Comparison of ENCODE assay signal across 8 cellular contexts in the genomic region with DNA sequence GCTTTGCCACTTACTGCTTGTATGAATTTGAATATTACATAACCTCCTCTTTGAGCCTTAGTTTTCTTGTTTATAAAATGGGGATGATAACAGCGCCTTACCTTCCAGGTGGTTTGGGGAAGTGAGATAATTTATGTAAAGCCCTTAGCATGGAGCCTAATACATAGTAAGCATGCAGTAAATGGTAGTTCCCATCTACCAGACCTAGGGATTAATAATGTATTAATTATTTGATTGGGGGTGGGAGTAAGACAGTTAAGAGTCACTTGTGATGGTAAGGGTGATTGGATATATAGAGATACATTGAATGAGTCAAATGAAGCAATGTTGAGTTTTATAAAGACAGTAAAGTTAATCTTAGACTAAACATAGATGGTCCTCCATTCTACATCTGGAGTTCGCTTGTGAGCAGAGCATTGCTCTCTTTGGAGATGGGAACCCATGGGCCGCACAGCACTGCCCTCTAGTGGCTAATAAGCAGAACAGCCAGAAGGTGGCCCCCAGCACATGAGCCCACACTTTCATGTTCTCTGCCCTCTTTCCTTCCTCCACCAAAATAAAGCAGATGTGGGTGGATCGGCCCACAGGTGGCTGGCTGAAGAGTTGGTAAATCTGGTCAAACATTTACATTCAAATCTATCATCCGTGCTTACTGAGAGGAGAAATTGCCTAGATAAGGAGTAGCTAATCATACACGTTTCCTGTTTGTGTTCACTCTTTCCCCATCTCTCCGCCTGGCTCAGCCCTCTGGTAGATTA. TPM values are rescaled to one million over a fixed set of nuclear protein-coding genes. Genes with fewer than 3 reads are reported as not detected.
DNase-seq lines count a peak whose midpoint lies in the region; ATAC-seq and TF ChIP-seq lines count a peak whose summit lies in the region.

No MANE protein-coding gene starts in this region.

- intact Hi-C loops in lower leg skin (cut with DNase I; ENCODE audit: low total_unique reads) = loop anchor here (5.0 kb wide), 1 partner anchor 58 kb away; no protein-coding TSS in a partner anchor

- DNase-seq in NCI-H345 (lab: John Stamatoyannopoulos, UW) = peak; percentile 58
- DNase-seq in activated CD4-positive, alpha-beta T cell treated with anti-CD3 and anti-CD28 coated beads for 24 hours (ENCODE audit: low read depth in 2 of 2) = peak; percentile 41 to 58
- DNase-seq in choroid plexus epithelial cell (ENCODE audit: low read depth) = peak; percentile 82
- peak; percentile 68 to 94 for DNase-seq in lower leg skin (ENCODE audit: low spot score in 2 of 2)
- DNase-seq in stimulated activated CD8-positive, alpha-beta memory T cell treated with anti-CD3 and anti-CD28 coated beads, Interleukin-15, amount 100 ng/mL, for 24 hours (ENCODE audit: low read depth) = peak; percentile 41

- H3K4me3 ChIP-seq in GM12875 (ENCODE audit: low read depth, low read length) (no peak overlapping the region), choroid plexus epithelial cell (ENCODE audit: low read depth, low read length) (no peak overlapping the region), lower leg skin (ENCODE audit: low read depth, poor library complexity, severe bottlenecking) (no peak overlapping the region)

- no peak for TF ChIP-seq POLR2A in lower leg skin (IDR thresholded peaks at IDR 0.05)

- H3K27ac ChIP-seq in 22Rv1 = no peak overlapping the region

- ATAC-seq in HG03095 (IDR thresholded peaks at IDR 0.05; ENCODE audit: unreplicated experiment) = peak; percentile 81

- TF ChIP-seq CTCF in 22Rv1 (IDR thresholded peaks at IDR 0.05) = peak; percentile 100
- peak; percentile 91 for TF ChIP-seq CTCF in GM12875 (IDR thresholded peaks at IDR 0.05; ENCODE audit: borderline replicate concordance, insufficient read depth, low read depth, low read length)
- TF ChIP-seq CTCF in choroid plexus epithelial cell (conservative IDR thresholded peaks at IDR 0.05; ENCODE audit: low read depth, low read length) = peak; percentile 99
- TF ChIP-seq CTCF in lower leg skin (IDR thresholded peaks at IDR 0.05) = peak in 1 of 3 donors; percentile 90

- WGBS in lower leg skin, 2 donors = 43 to 45% methylated on average over 7 of the region's 7 CpGs

RNA-seq across cellular contexts. Expression of a gene that starts 26.5 kb away (rescaled TPM):
- total RNA-seq in lower leg skin = 10 to 100 TPM; 14.6 to 34.2 (median 25.9) TPM

RNA-seq across cellular contexts. Expression of a gene that starts 28.7 kb away (rescaled TPM):
- total RNA-seq in lower leg skin = 10 to 100 TPM; 67.4 to 87.0 (median 80.5) TPM
